ENCODE assay signal across 9 cellular contexts in the genomic region with DNA sequence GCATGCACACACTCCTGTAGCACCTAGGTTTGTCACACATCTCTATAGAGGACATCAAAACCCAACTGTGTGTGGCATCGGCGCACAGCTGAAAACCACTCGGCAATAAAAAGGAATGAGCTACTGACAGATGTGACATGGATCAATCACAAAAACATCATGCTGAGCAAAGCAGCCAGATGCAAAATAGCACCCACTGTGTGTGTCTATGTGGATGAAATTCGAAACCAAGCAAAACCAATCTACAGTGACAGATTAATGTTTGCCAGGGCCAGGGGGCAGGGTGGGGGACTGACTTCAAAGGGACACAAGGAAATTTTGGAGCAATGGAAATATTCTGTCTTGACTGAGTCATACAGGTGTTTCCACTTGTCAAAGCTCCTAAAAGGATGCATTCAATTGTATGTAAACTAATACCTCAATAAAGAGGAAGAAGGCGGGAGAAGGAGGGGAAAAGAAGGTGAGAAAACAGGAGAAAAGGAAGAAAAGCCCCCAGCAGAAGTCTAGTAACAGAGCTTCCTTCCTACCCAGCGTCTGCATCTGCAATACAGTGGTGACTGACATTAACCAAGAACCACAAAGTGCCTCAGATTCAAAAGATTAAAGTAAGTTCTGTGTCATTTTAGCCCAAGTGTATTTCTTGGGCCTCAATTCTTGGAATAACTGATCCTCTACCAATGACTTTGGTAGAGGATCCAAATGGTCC. TPM values are rescaled to one million over a fixed set of nuclear protein-coding genes. Genes with fewer than 3 reads are reported as not detected.
DNase-seq lines count a peak whose midpoint lies in the region; ATAC-seq and TF ChIP-seq lines count a peak whose summit lies in the region.
"Had no signal": no experiment of that assay in that cellular context is flagged by ENCODE, and none has a peak within 500 bp of the region (broad histone marks: within the 10 kb centered on the region; RNA-seq: fewer than 3 reads in every experiment).

No MANE protein-coding gene starts in this region.

- no peaks in the 10 kb centered on the region for H3K9me3 Mint-ChIP-seq in activated T-helper 17 cell treated with anti-CD3 and anti-CD28 coated beads, Interleukin-2, amount 50 U/mL, for 72 hours
- no peaks in the 10 kb centered on the region for H3K9me3 Mint-ChIP-seq in osteocyte (ENCODE audit: unreplicated experiment)
- peaks cover 7% of the 10 kb centered on the region for H3K9me3 Mint-ChIP-seq in glutamatergic neuron (ENCODE audit: unreplicated experiment)

- H3K36me3 Mint-ChIP-seq in activated T-helper 17 cell treated with anti-CD3 and anti-CD28 coated beads, Interleukin-2, amount 50 U/mL, for 72 hours (ENCODE audit: low read depth), result peaks cover 34% of the 10 kb centered on the region
- H3K36me3 Mint-ChIP-seq in osteocyte (ENCODE audit: unreplicated experiment) (peaks cover 11% of the 10 kb centered on the region), glutamatergic neuron (ENCODE audit: unreplicated experiment) (peaks cover 13% of the 10 kb centered on the region)

- peak; percentile 18 for DNase-seq in NCI-H2107 treated with DMSO at 0.1 percent for 48 hours (lab: John Stamatoyannopoulos, UW; ENCODE audit: unreplicated experiment)
- DNase-seq in NCI-H2107 (lab: John Stamatoyannopoulos, UW), result no peak
- peak; percentile 49 for DNase-seq in KBM-7
- DNase-seq in osteocyte (ENCODE audit: extremely low spot score, unreplicated experiment), result no peak
- no peak for DNase-seq in glutamatergic neuron
- DNase-seq: ACHN had no signal

- in situ Hi-C loops in KBM-7 (cut with MboI; ENCODE audit: low pct_unique_long_range_greater_than_20kb, low sequenced_read_pairs), result no loop called here

- H3K4me1 Mint-ChIP-seq in activated T-helper 17 cell treated with anti-CD3 and anti-CD28 coated beads, Interleukin-2, amount 50 U/mL, for 72 hours, result peaks cover 41% of the 10 kb centered on the region
- H3K4me1 Mint-ChIP-seq in osteocyte (ENCODE audit: unreplicated experiment), result peaks cover 64% of the 10 kb centered on the region
- H3K4me1 Mint-ChIP-seq in glutamatergic neuron (ENCODE audit: low read depth, unreplicated experiment), result peaks cover 23% of the 10 kb centered on the region

- H3K27me3 Mint-ChIP-seq in activated T-helper 17 cell treated with anti-CD3 and anti-CD28 coated beads, Interleukin-2, amount 50 U/mL, for 72 hours, result no peaks in the 10 kb centered on the region
- H3K27me3 Mint-ChIP-seq in osteocyte (ENCODE audit: unreplicated experiment) (no peaks in the 10 kb centered on the region), glutamatergic neuron (ENCODE audit: unreplicated experiment) (no peaks in the 10 kb centered on the region)

- peak; percentile 92 for ATAC-seq in activated T-helper 17 cell treated with anti-CD3 and anti-CD28 coated beads, Interleukin-2, amount 50 U/mL, for 72 hours (replicated peaks)
- no peak for ATAC-seq in GM18909 (IDR thresholded peaks at IDR 0.05; ENCODE audit: poor library complexity, unreplicated experiment)
- no peak for ATAC-seq in HG02571 (IDR thresholded peaks at IDR 0.05; ENCODE audit: unreplicated experiment)

- TF ChIP-seq CTCF in osteocyte (IDR thresholded peaks at IDR 0.05) (no peak), glutamatergic neuron (IDR thresholded peaks at IDR 0.05; ENCODE audit: partially characterized antibody, unreplicated experiment) (no peak)

- H3K4me3 Mint-ChIP-seq in activated T-helper 17 cell treated with anti-CD3 and anti-CD28 coated beads, Interleukin-2, amount 50 U/mL, for 72 hours, result peak overlapping the region; percentile 64
- H3K4me3 Mint-ChIP-seq in osteocyte (ENCODE audit: unreplicated experiment) (no peak overlapping the region), glutamatergic neuron (ENCODE audit: unreplicated experiment) (no peak overlapping the region)

- H3K27ac Mint-ChIP-seq in activated T-helper 17 cell treated with anti-CD3 and anti-CD28 coated beads, Interleukin-2, amount 50 U/mL, for 72 hours, result peak overlapping the region; percentile 95
- H3K27ac Mint-ChIP-seq in osteocyte (ENCODE audit: unreplicated experiment) (peak overlapping the region; percentile 35), glutamatergic neuron (ENCODE audit: unreplicated experiment) (no peak overlapping the region)

RNA-seq across cellular contexts. Expression of a gene that starts 49.8 kb away (rescaled TPM):
- 10 to 100 TPM; 22.9 to 26.3 TPM for total RNA-seq in activated T-helper 17 cell treated with anti-CD3 and anti-CD28 coated beads, Interleukin-2, amount 50 U/mL, for 72 hours
- total RNA-seq in osteocyte (51.0 and 51.7 TPM in 2 replicates), glutamatergic neuron (ENCODE audit: unreplicated experiment) (47.3 TPM)

Comparison
In these comparisons a context has a peak if more than half of its experiments do, and no peak if none do; other contexts are left out.
1. DNase-seq: peak in NCI-H2107 treated with DMSO at 0.1 percent for 48 hours (single experiment) and KBM-7 (single experiment); none in NCI-H2107 (single experiment), osteocyte (single experiment) and glutamatergic neuron (single experiment).